16 cellular contexts compared by ENCODE assay signal in the genomic region with DNA sequence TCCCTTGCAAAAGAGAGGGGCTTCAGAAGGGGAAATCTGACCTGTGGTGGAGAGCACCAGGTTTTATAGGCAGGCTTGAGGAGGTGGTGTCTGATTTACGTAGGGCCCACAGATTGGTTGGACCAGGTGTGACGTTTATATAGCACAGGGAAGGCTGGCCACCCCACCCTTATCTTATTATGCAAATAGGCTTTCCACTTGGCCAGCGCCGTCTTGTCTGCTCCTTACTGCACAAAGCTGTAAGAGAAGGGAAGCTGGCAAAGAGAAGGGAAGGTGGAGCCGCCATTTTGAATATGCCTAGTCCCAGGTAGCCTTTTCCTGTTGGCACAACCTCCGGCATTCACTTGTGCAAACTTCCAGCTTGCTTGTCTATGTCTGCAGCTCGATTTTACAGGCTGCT.
DNase-seq lines count a peak whose midpoint lies in the region; ATAC-seq and TF ChIP-seq lines count a peak whose summit lies in the region.
"Had no signal": no experiment of that assay in that cellular context is flagged by ENCODE, and none has a peak within 500 bp of the region (broad histone marks: within the 10 kb centered on the region; RNA-seq: fewer than 3 reads in every experiment).

No MANE protein-coding gene starts in this region.

- H2AFZ ChIP-seq in GM23338 (peak overlapping the region; percentile 5; the same call in 1 of the 2 replicates), neural progenitor cell (replicated peaks) (peak overlapping the region; percentile 9)

- H3K27me3 ChIP-seq in GM23338 (ENCODE audit: insufficient read depth) = no peaks in the 10 kb centered on the region
- H3K27me3 ChIP-seq in neural progenitor cell = no peaks in the 10 kb centered on the region

- H3K27ac Mint-ChIP-seq in GM23338 (no peak overlapping the region), neural progenitor cell (no peak overlapping the region)
- H3K27ac Mint-ChIP-seq: B cell, CD14-positive monocyte, T-cell had no signal

- H3K4me2 ChIP-seq in GM23338 = no peak overlapping the region
- no peak overlapping the region for H3K4me2 ChIP-seq in neural progenitor cell
- H3K4me2 ChIP-seq: A549 had no signal

- no peaks in the 10 kb centered on the region for H3F3A ChIP-seq in GM23338 (replicated peaks; ENCODE audit: low read depth)
- H3F3A ChIP-seq in neural progenitor cell (ENCODE audit: low read depth) = no peaks in the 10 kb centered on the region

- H4K20me1 ChIP-seq in GM23338 (replicated peaks; ENCODE audit: insufficient read depth) (no peaks in the 10 kb centered on the region), neural progenitor cell (ENCODE audit: low read depth) (no peaks in the 10 kb centered on the region)

- TF ChIP-seq CTCF in GM23338 (conservative IDR thresholded peaks at IDR 0.05; ENCODE audit: low read depth in 2 of 2) = no peak
- no peak for TF ChIP-seq CTCF in neural progenitor cell (IDR thresholded peaks at IDR 0.05)

- no peaks in the 10 kb centered on the region for H3K79me2 ChIP-seq in GM23338 (replicated peaks; ENCODE audit: insufficient read depth)
- no peaks in the 10 kb centered on the region for H3K79me2 ChIP-seq in neural progenitor cell (ENCODE audit: low read depth)

- no peaks in the 10 kb centered on the region for H3K4me1 ChIP-seq in GM23338 (ENCODE audit: insufficient read depth)
- no peaks in the 10 kb centered on the region for H3K4me1 ChIP-seq in neural progenitor cell

- no peak for TF ChIP-seq POLR2A in erythroblast (IDR thresholded peaks at IDR 0.05; ENCODE audit: low read length)

- no peak overlapping the region for H3K4me3 Mint-ChIP-seq in GM23338
- H3K4me3 Mint-ChIP-seq in neural progenitor cell = no peak overlapping the region
- H3K4me3 Mint-ChIP-seq: B cell, CD14-positive monocyte, T-cell had no signal

- no peaks in the 10 kb centered on the region for H3K36me3 ChIP-seq in GM23338 (ENCODE audit: insufficient read depth)
- no peaks in the 10 kb centered on the region for H3K36me3 ChIP-seq in neural progenitor cell

- peak; percentile 54 to 72 for DNase-seq in NCI-H524 (lab: John Stamatoyannopoulos, UW)
- DNase-seq in NCI-H524 treated with DMSO at 0.1 percent for 48 hours (lab: John Stamatoyannopoulos, UW) = no peak
- DNase-seq in GM23338 (ENCODE audit: low spot score) = no peak
- peak; percentile 71 for DNase-seq in OCI-M1 (lab: John Stamatoyannopoulos, UW)
- DNase-seq in neural progenitor cell (ENCODE audit: low spot score) = no peak
- DNase-seq in erythroblast (lab: John Stamatoyannopoulos, UW) = no peak
- DNase-seq: MM.1S, NCI-H1048, NCI-H1694, NCI-H2081, T-cell had no signal

- H3K36me3 Mint-ChIP-seq in GM23338 (ENCODE audit: low read depth) (no peaks in the 10 kb centered on the region), neural progenitor cell (no peaks in the 10 kb centered on the region)
- H3K36me3 Mint-ChIP-seq: CD14-positive monocyte, T-cell had no signal

- H3K9me3 ChIP-seq in neural progenitor cell (ENCODE audit: low read depth) = no peaks in the 10 kb centered on the region
- H3K9me3 ChIP-seq: A549 had no signal

- H3K9me3 Mint-ChIP-seq in GM23338 = no peaks in the 10 kb centered on the region
- no peaks in the 10 kb centered on the region for H3K9me3 Mint-ChIP-seq in neural progenitor cell

- H3K27ac ChIP-seq in GM23338 (ENCODE audit: low read depth) = no peak overlapping the region
- H3K27ac ChIP-seq in neural progenitor cell = no peak overlapping the region
- H3K27ac ChIP-seq: A549 had no signal

- H3K9ac ChIP-seq in neural progenitor cell = no peak overlapping the region

- H3K4me3 ChIP-seq in GM23338 (no peak overlapping the region), neural progenitor cell (no peak overlapping the region)
- H3K4me3 ChIP-seq: A549 had no signal

- peaks cover 2% of the 10 kb centered on the region; the same call in 1 of the 3 replicates for H3K4me1 Mint-ChIP-seq in GM23338
- no peaks in the 10 kb centered on the region for H3K4me1 Mint-ChIP-seq in neural progenitor cell
- H3K4me1 Mint-ChIP-seq: B cell, CD14-positive monocyte, T-cell had no signal

- ATAC-seq in GM23338 (no peak), HG02759 (IDR thresholded peaks at IDR 0.05; ENCODE audit: unreplicated experiment) (no peak), HG03378 (IDR thresholded peaks at IDR 0.05; ENCODE audit: unreplicated experiment) (no peak)
- ATAC-seq: A549, T-cell had no signal

- peaks cover 3% of the 10 kb centered on the region for H3K27me3 Mint-ChIP-seq in GM23338 (ENCODE audit: insufficient read depth, low read depth, poor library complexity)
- H3K27me3 Mint-ChIP-seq in neural progenitor cell (ENCODE audit: insufficient read depth, low read depth) = peaks cover 5% of the 10 kb centered on the region
- H3K27me3 Mint-ChIP-seq: T-cell had no signal

- 0 out of 2 replicates have a peak, but pooled peaks cover 6% of the 10 kb centered on the region for H3K9me2 ChIP-seq in GM23338 (ENCODE audit: insufficient read depth)

TF ChIP-seq in GM23338, 12 proteins besides CTCF, POLR2A, EP300 and RAD21 (continues in another document):
- TF ChIP-seq NANOG (IDR thresholded peaks at IDR 0.05; ENCODE audit: borderline replicate concordance) (no peak), EZH2phosphoT487 (IDR thresholded peaks at IDR 0.05; ENCODE audit: unreplicated experiment) (no peak), POLR2AphosphoS5 (IDR thresholded peaks at IDR 0.05; ENCODE audit: low read depth) (no peak), ZNF331 (CRISPR knock-in tag; IDR thresholded peaks at IDR 0.05; ENCODE audit: low read depth) (no peak), STAT1 (IDR thresholded peaks at IDR 0.05; ENCODE audit: unreplicated experiment) (no peak), JUNB (IDR thresholded peaks at IDR 0.05; ENCODE audit: unreplicated experiment) (no peak), REST (IDR thresholded peaks at IDR 0.05; ENCODE audit: unreplicated experiment) (no peak), ZNF114 (CRISPR knock-in tag; IDR thresholded peaks at IDR 0.05) (no peak)

Comparison
In these comparisons a context has a peak if more than half of its experiments do, and no peak if none do; other contexts are left out.
1. DNase-seq: peak in NCI-H524 (2 of 2) and OCI-M1 (single experiment); none in NCI-H524 treated with DMSO at 0.1 percent for 48 hours (single experiment), GM23338 (single experiment), neural progenitor cell (single experiment) and erythroblast (0 of 2).